9 cellular contexts compared by ENCODE assay signal in the genomic region with DNA sequence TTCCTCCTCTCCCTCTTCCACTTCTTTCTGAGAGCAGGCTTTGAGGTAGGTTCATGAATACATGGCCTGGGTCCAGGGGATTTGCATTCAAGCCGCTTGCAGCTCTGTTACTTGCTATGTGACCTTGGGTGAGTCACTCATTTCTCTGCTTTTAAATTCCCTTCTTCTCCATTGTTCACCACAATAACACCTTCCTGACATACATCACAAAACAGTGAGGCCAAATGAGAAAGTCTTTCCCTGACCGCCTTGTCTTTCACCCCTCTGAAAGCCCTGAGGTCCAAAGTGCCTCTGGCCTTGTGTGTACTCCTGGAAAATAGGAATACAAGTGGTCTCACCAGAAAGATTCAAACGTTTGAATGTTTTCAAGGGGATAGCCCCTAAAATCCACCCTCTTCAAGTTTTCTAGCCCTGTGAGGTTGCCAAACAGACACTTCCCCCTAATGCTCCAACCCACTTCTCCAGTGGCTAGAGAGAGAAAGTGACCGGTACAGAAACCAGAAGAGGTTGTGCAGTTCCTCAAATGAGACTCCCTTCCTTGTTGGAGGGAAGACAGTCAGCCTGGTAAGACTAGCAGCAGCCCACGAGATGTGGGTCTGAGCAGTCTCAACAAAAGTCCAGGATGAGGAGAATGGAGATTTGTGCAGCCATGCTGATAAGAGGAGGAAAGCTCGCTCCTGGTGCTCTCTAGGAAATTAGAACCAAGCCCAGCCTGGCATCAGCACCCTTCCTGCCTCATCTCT.
A peak's percentile ranks its signal among the peaks of the same experiment; 100 is the strongest.
DNase-seq lines count a peak whose midpoint lies in the region; ATAC-seq and TF ChIP-seq lines count a peak whose summit lies in the region.
"Had no signal": no experiment of that assay in that cellular context is flagged by ENCODE, and none has a peak within 500 bp of the region (broad histone marks: within the 10 kb centered on the region; RNA-seq: fewer than 3 reads in every experiment).

No MANE protein-coding gene starts in this region.

- peak; percentile 72 for DNase-seq in DMS79 treated with DMSO at 0.1 percent for 48 hours (lab: John Stamatoyannopoulos, UW)
- no peak for DNase-seq in DMS79 (lab: John Stamatoyannopoulos, UW)
- peak; percentile 17 for DNase-seq in T1000 (lab: John Stamatoyannopoulos, UW)
- peak in 1 of 2 donors; percentile 18 for DNase-seq in heart right ventricle
- peak; percentile 99 for DNase-seq in renal cortical epithelial cell (ENCODE audit: low read depth)
- no peak for DNase-seq in NCI-H2081 treated with DMSO at 0.1 percent for 48 hours (lab: John Stamatoyannopoulos, UW)
- no peak for DNase-seq in T-helper 9 cell
- no peak for DNase-seq in T-helper 2 cell
- DNase-seq: CD4-positive, CD25-positive, alpha-beta regulatory T cell had no signal

- H3K27me3 ChIP-seq in heart right ventricle = no peaks in the 10 kb centered on the region

- H3K36me3 ChIP-seq in heart right ventricle = no peaks in the 10 kb centered on the region

- TF ChIP-seq CTCF in heart right ventricle (IDR thresholded peaks at IDR 0.05) = no peak

- H3K27ac ChIP-seq in heart right ventricle = peak overlapping the region; percentile 88 to 99 (median 97)

- ATAC-seq in heart right ventricle = peak in 1 of 8 donors; percentile 0

- H3K4me1 ChIP-seq in heart right ventricle = peaks cover 22 to 83% (median 45%) of the 10 kb centered on the region in 9 donors

- peak overlapping the region in 8 of 10 donors; percentile 3 to 56 (median 52) for H3K4me3 ChIP-seq in heart right ventricle

- intact Hi-C loops in heart right ventricle (cut with DNase I) = loop anchor here in 5 of 10 donors (1.0 to 10.0 kb wide), 17 partner anchors 62 to 1210 kb away; a partner anchor contains a TSS

- H3K9me3 ChIP-seq in heart right ventricle = no peaks in the 10 kb centered on the region

- 56 to 61% methylated on average over 6 of the region's 6 CpGs for WGBS in heart right ventricle, 2 donors

Comparison
In these comparisons a context has a peak if more than half of its experiments do, and no peak if none do; other contexts are left out.
1. DNase-seq: peak in DMS79 treated with DMSO at 0.1 percent for 48 hours (single experiment), T1000 (single experiment) and renal cortical epithelial cell (single experiment); none in DMS79 (single experiment), NCI-H2081 treated with DMSO at 0.1 percent for 48 hours (single experiment), T-helper 9 cell (single experiment) and T-helper 2 cell (0 of 5).